Comparison of ENCODE assay signal across 17 cellular contexts in genomic region chr19:54223181-54223936, GRCh38. TPM values are rescaled to one million over a fixed set of nuclear protein-coding genes. Genes with fewer than 3 reads are reported as not detected.
A peak's percentile ranks its signal among the peaks of the same experiment; 100 is the strongest.
DNase-seq lines count a peak whose midpoint lies in the region; ATAC-seq and TF ChIP-seq lines count a peak whose summit lies in the region.
"Not testable (repeated sequence)": the region's sequence is repeated elsewhere in the genome, so short reads cannot be mapped to it uniquely, and the experiment has no call there.
"Had no signal": no experiment of that assay in that cellular context is flagged by ENCODE, and none has a peak within 500 bp of the region (broad histone marks: within the 10 kb centered on the region; RNA-seq: fewer than 3 reads in every experiment).

No MANE protein-coding gene starts in this region.

- H3K27ac ChIP-seq in Peyer's patch, sigmoid colon: not testable (repeated sequence)

- TF ChIP-seq CTCF in CD14-positive monocyte (IDR thresholded peaks at IDR 0.05); Peyer's patch (IDR thresholded peaks at IDR 0.05); mesothelial cell of epicardium (IDR thresholded peaks at IDR 0.05; ENCODE audit: unreplicated experiment); sigmoid colon (IDR thresholded peaks at IDR 0.05): not testable (repeated sequence)

- peaks cover 23 to 28% of the 10 kb centered on the region in 2 donors for H3K36me3 Mint-ChIP-seq in CD14-positive monocyte
- H3K36me3 Mint-ChIP-seq in activated T-helper 17 cell treated with anti-CD3 and anti-CD28 coated beads, Interleukin-2, amount 50 U/mL, for 72 hours (ENCODE audit: low read depth); mesothelial cell of epicardium: not testable (repeated sequence)

- H3K9me3 Mint-ChIP-seq in CD14-positive monocyte; activated T-helper 17 cell treated with anti-CD3 and anti-CD28 coated beads, Interleukin-2, amount 50 U/mL, for 72 hours; mesothelial cell of epicardium: not testable (repeated sequence)

- TF ChIP-seq POLR2A in Peyer's patch (IDR thresholded peaks at IDR 0.05); sigmoid colon (IDR thresholded peaks at IDR 0.05): not testable (repeated sequence)

- H3K27ac Mint-ChIP-seq in CD14-positive monocyte, result peak overlapping the region; percentile 95 to 100 (median 98)
- peak overlapping the region; percentile 67 for H3K27ac Mint-ChIP-seq in activated T-helper 17 cell treated with anti-CD3 and anti-CD28 coated beads, Interleukin-2, amount 50 U/mL, for 72 hours
- peak overlapping the region; percentile 5 for H3K27ac Mint-ChIP-seq in mesothelial cell of epicardium

- not testable (repeated sequence) for ATAC-seq in activated T-helper 17 cell treated with anti-CD3 and anti-CD28 coated beads, Interleukin-2, amount 50 U/mL, for 72 hours (replicated peaks)
- ATAC-seq in esophagus mucosa, result peak; percentile 7

- H3K4me3 Mint-ChIP-seq in CD14-positive monocyte, result peak overlapping the region; percentile 84 to 97
- H3K4me3 Mint-ChIP-seq in activated T-helper 17 cell treated with anti-CD3 and anti-CD28 coated beads, Interleukin-2, amount 50 U/mL, for 72 hours; mesothelial cell of epicardium: not testable (repeated sequence)

- not testable (repeated sequence) for TF ChIP-seq EP300 in sigmoid colon (IDR thresholded peaks at IDR 0.05)

- not testable (repeated sequence) for H3K27me3 Mint-ChIP-seq in CD14-positive monocyte (ENCODE audit: low read depth in 3 of 3); activated T-helper 17 cell treated with anti-CD3 and anti-CD28 coated beads, Interleukin-2, amount 50 U/mL, for 72 hours
- peaks cover 22% of the 10 kb centered on the region for H3K27me3 Mint-ChIP-seq in mesothelial cell of epicardium (ENCODE audit: low read depth)

- H3K4me1 ChIP-seq in Peyer's patch, sigmoid colon: not testable (repeated sequence)

- H3K4me1 Mint-ChIP-seq in CD14-positive monocyte (peaks cover 43% of the 10 kb centered on the region), mesothelial cell of epicardium (peaks cover 11% of the 10 kb centered on the region)
- not testable (repeated sequence) for H3K4me1 Mint-ChIP-seq in activated T-helper 17 cell treated with anti-CD3 and anti-CD28 coated beads, Interleukin-2, amount 50 U/mL, for 72 hours

- H3K9me3 ChIP-seq in Peyer's patch, sigmoid colon: not testable (repeated sequence)

- not testable (repeated sequence) for H3K27me3 ChIP-seq in Peyer's patch
- H3K27me3 ChIP-seq in sigmoid colon, result peaks cover 0 to 22% (median 6%) of the 10 kb centered on the region in 3 donors

- not testable (repeated sequence) for DNase-seq in CD14-positive monocyte (ENCODE audit: low spot score); mesothelial cell of epicardium (ENCODE audit: low spot score in 2 of 2, unreplicated experiment in 2 of 2)
- DNase-seq in Peyer's patch (peak in 2 of 3 donors; percentile 43 to 44), sigmoid colon (peak; percentile 57)

- H3K36me3 ChIP-seq in Peyer's patch, sigmoid colon: not testable (repeated sequence)

- WGBS in sigmoid colon, 2 donors, result 42 to 55% methylated on average over 16 of the region's 16 CpGs

- not testable (repeated sequence) for H3K4me3 ChIP-seq in Peyer's patch, sigmoid colon

- intact Hi-C loops in CD14-positive monocyte (cut with micrococcal nuclease), result not testable (repeated sequence)
- intact Hi-C loops in sigmoid colon (cut with DNase I), result loop anchor here (2.0 kb wide), 1 partner anchor 23 kb away; no protein-coding TSS in a partner anchor

RNA-seq across cellular contexts. Expression of gene LILRB3, which starts 0.6 kb away (rescaled TPM):
- polyA plus RNA-seq in CD14-positive monocyte (100 to 1,000 TPM in 1 of 2 donors, 10 to 100 TPM in 1; 62.9 to 104 TPM), sigmoid colon (1 to 10 TPM; 4.2 to 7.2 (median 4.9) TPM)
- total RNA-seq in Peyer's patch (10 to 100 TPM in 1 of 4 donors, 1 to 10 TPM in 2, not detected in 1; 3.1 to 16.5 (median 5.6) TPM), esophagus mucosa (0.72 TPM), mesothelial cell of epicardium (not detected in 3 replicates), sigmoid colon (10 to 100 TPM; 12.5 to 19.3 (median 16.8) TPM)
- 1 to 10 TPM in 1 of 2 donors, under 1 TPM in 1; 0.85 to 1.8 TPM for total RNA-seq in activated T-helper 17 cell treated with anti-CD3 and anti-CD28 coated beads, Interleukin-2, amount 50 U/mL, for 72 hours
- total RNA-seq: A172; activated T-cell treated with anti-CD3 and anti-CD28 coated beads, Interleukin-2, amount 50 U/mL, for 4 hours; foreskin keratinocyte; MCF 10A; RPMI7951; SJSA1; smooth muscle cell had no signal
- polyA plus RNA-seq: keratinocyte; naive thymus-derived CD8-positive, alpha-beta T cell had no signal

RNA-seq across cellular contexts. Expression of gene LILRA6, which starts 19.2 kb away (rescaled TPM):
- polyA plus RNA-seq in CD14-positive monocyte, result 100 to 1,000 TPM in 1 of 2 donors, 10 to 100 TPM in 1; 65.7 to 143 TPM
- 1 to 10 TPM in 2 of 4 donors, not detected in 2; 1.1 to 1.5 TPM for total RNA-seq in Peyer's patch
- total RNA-seq in activated T-helper 17 cell treated with anti-CD3 and anti-CD28 coated beads, Interleukin-2, amount 50 U/mL, for 72 hours, result under 1 TPM; 0.19 to 0.39 TPM
- not detected for total RNA-seq in esophagus mucosa
- not detected in 3 replicates for total RNA-seq in mesothelial cell of epicardium
- total RNA-seq in sigmoid colon, result 1 to 10 TPM; 1.8 to 3.2 (median 2.3) TPM
- 1 to 10 TPM; 1.2 to 2.3 (median 1.5) TPM for polyA plus RNA-seq in sigmoid colon
- total RNA-seq: A172; activated CD8-positive, alpha-beta memory T cell treated with anti-CD3 and anti-CD28 coated beads, Interleukin-2, amount 10 ng/mL, durations not matched to agents 7 days and 5 days; activated T-cell treated with anti-CD3 and anti-CD28 coated beads, Interleukin-2, amount 50 U/mL, for 4 hours; CD4-positive, CD25-positive, alpha-beta regulatory T cell; foreskin keratinocyte; MCF 10A; RPMI7951; SJSA1; smooth muscle cell had no signal
- polyA plus RNA-seq: foreskin keratinocyte; keratinocyte; naive thymus-derived CD8-positive, alpha-beta T cell; smooth muscle cell had no signal

RNA-seq across cellular contexts. Expression of gene RPS9, which starts 22.7 kb away (rescaled TPM):
- polyA plus RNA-seq in CD14-positive monocyte, result 100 to 1,000 TPM; 756 to 983 TPM
- 1,000 to 10,000 TPM in 2 of 4 donors, 100 to 1,000 TPM in 2; 712 to 1,604 (median 941) TPM for total RNA-seq in Peyer's patch
- 1,000 to 10,000 TPM; 1,453 to 1,547 TPM for total RNA-seq in activated T-helper 17 cell treated with anti-CD3 and anti-CD28 coated beads, Interleukin-2, amount 50 U/mL, for 72 hours
- 1,727 TPM for total RNA-seq in esophagus mucosa
- 1,211 to 1,274 TPM (median 1,263 TPM) in 3 replicates for total RNA-seq in mesothelial cell of epicardium
- 1,000 to 10,000 TPM; 2,139 to 2,970 (median 2,693) TPM for total RNA-seq in sigmoid colon
- 1,000 to 10,000 TPM; 3,254 to 5,599 (median 3,699) TPM for polyA plus RNA-seq in sigmoid colon

RNA-seq across cellular contexts. Expression of gene TSEN34, which starts 32.3 kb away (rescaled TPM):
- polyA plus RNA-seq in CD14-positive monocyte (100 to 1,000 TPM; 109 to 125 TPM), sigmoid colon (10 to 100 TPM; 47.3 to 61.9 (median 52.5) TPM)
- total RNA-seq in Peyer's patch (10 to 100 TPM; 29.7 to 50.4 (median 42.2) TPM), esophagus mucosa (36.1 TPM), mesothelial cell of epicardium (43.9 to 50.1 TPM (median 47.5 TPM) in 3 replicates), sigmoid colon (10 to 100 TPM; 41.5 to 80.9 (median 53.2) TPM)
- total RNA-seq in activated T-helper 17 cell treated with anti-CD3 and anti-CD28 coated beads, Interleukin-2, amount 50 U/mL, for 72 hours, result 10 to 100 TPM; 14.3 to 16.7 TPM

RNA-seq across cellular contexts. Expression of gene LILRB5, which starts 33.7 kb away (rescaled TPM):
- under 1 TPM; 0.14 to 0.17 TPM for polyA plus RNA-seq in CD14-positive monocyte
- total RNA-seq in Peyer's patch, result 10 to 100 TPM in 2 of 4 donors, 1 to 10 TPM in 2; 6.1 to 17.6 (median 9.7) TPM
- total RNA-seq in activated T-helper 17 cell treated with anti-CD3 and anti-CD28 coated beads, Interleukin-2, amount 50 U/mL, for 72 hours, result not detected
- 0.32 TPM for total RNA-seq in esophagus mucosa
- total RNA-seq in mesothelial cell of epicardium, result not detected in 3 replicates
- total RNA-seq in sigmoid colon, result 10 to 100 TPM in 3 of 4 donors, 1 to 10 TPM in 1; 8.4 to 23.5 (median 11.7) TPM
- 10 to 100 TPM in 1 of 3 donors, 1 to 10 TPM in 2; 2.2 to 27.0 (median 4.2) TPM for polyA plus RNA-seq in sigmoid colon
- total RNA-seq: A172; activated CD8-positive, alpha-beta memory T cell treated with anti-CD3 and anti-CD28 coated beads, Interleukin-2, amount 10 ng/mL, durations not matched to agents 7 days and 5 days; activated T-cell treated with anti-CD3 and anti-CD28 coated beads, Interleukin-2, amount 50 U/mL, for 4 hours; CD4-positive, CD25-positive, alpha-beta regulatory T cell; foreskin keratinocyte; MCF 10A; RPMI7951; SJSA1; smooth muscle cell had no signal
- polyA plus RNA-seq: CD4-positive, CD25-positive, alpha-beta regulatory T cell; foreskin keratinocyte; keratinocyte; naive thymus-derived CD8-positive, alpha-beta T cell; smooth muscle cell had no signal

Comparison
In these comparisons a context has a peak if more than half of its experiments do, and no peak if none do; other contexts are left out.
1. H3K27ac Mint-ChIP-seq: peak in every context shown above with its lines; median percentile 98 in CD14-positive monocyte; 67 in activated T-helper 17 cell treated with anti-CD3 and anti-CD28 coated beads, Interleukin-2, amount 50 U/mL, for 72 hours; 5 in mesothelial cell of epicardium.